In genomic region chr10:80504158-80504811, GRCh38 we compare ENCODE assay signal across 2 cellular contexts.
TF ChIP-seq lines count a peak whose summit lies in the region.

No MANE protein-coding gene starts in this region.

TF ChIP-seq in K562, 482 proteins besides CTCF, POLR2A, EP300 and RAD21 (continued from another document and continues in another):
- TF ChIP-seq ZNF318 (IDR thresholded peaks at IDR 0.05; ENCODE audit: borderline replicate concordance in 1 of 2, low read depth in 1 of 2) (no peak), RUNX1 (IDR thresholded peaks at IDR 0.05; ENCODE audit: low read depth) (no peak), TCF15 (CRISPR knock-in tag; IDR thresholded peaks at IDR 0.05) (no peak), MED1 (CRISPR knock-in tag; IDR thresholded peaks at IDR 0.05; ENCODE audit: borderline replicate concordance) (no peak), ZNF3 (CRISPR knock-in tag; IDR thresholded peaks at IDR 0.05) (no peak), NKRF (IDR thresholded peaks at IDR 0.05; ENCODE audit: borderline replicate concordance) (no peak; the same call in 1 of the 2 replicates), MAZ (CRISPR knock-in tag; conservative IDR thresholded peaks at IDR 0.05 in 1 of 2, IDR thresholded peaks at IDR 0.05 in 1 of 2) (peak in 1 of 2 experiments; percentile 42; a peak in 1 of 4 replicates), CTBP1 (IDR thresholded peaks at IDR 0.05; ENCODE audit: borderline replicate concordance) (peak; percentile 94), BRF1 (IDR thresholded peaks at IDR 0.05; ENCODE audit: borderline replicate concordance, extremely low read depth, insufficient read length) (no peak), ILF3 (IDR thresholded peaks at IDR 0.05; ENCODE audit: borderline replicate concordance) (no peak), RNF2 (IDR thresholded peaks at IDR 0.05) (peak; percentile 26; the same call in 1 of the 2 replicates), ZNF511 (CRISPR knock-in tag; IDR thresholded peaks at IDR 0.05) (no peak), CREBBP (IDR thresholded peaks at IDR 0.05; ENCODE audit: low read depth, low read length) (no peak), ZNF444 (CRISPR knock-in tag; IDR thresholded peaks at IDR 0.05) (no peak)

TF ChIP-seq in HepG2, 621 proteins besides CTCF, POLR2A, EP300 and RAD21 (continued from another document and continues in another):
- TF ChIP-seq ZHX2 (IDR thresholded peaks at IDR 0.05; ENCODE audit: low read depth), result no peak
- TF ChIP-seq ZHX2 (CRISPR knock-in tag; IDR thresholded peaks at IDR 0.05; ENCODE audit: borderline replicate concordance), result no peak
- TF ChIP-seq DRAP1 (CRISPR knock-in tag; IDR thresholded peaks at IDR 0.05), result no peak
- TF ChIP-seq ZNF780A (CRISPR knock-in tag; IDR thresholded peaks at IDR 0.05), result no peak
- no peak for TF ChIP-seq HBP1 (CRISPR knock-in tag; IDR thresholded peaks at IDR 0.05; ENCODE audit: low read depth)
- no peak for TF ChIP-seq ZBTB39 (CRISPR knock-in tag; IDR thresholded peaks at IDR 0.05)
- TF ChIP-seq POGK (CRISPR knock-in tag; conservative IDR thresholded peaks at IDR 0.05), result no peak
- TF ChIP-seq PBX2 (CRISPR knock-in tag; IDR thresholded peaks at IDR 0.05), result no peak
- TF ChIP-seq E2F5 (CRISPR knock-in tag; conservative IDR thresholded peaks at IDR 0.05), result no peak
- TF ChIP-seq WIZ (CRISPR knock-in tag; IDR thresholded peaks at IDR 0.05), result no peak
- no peak for TF ChIP-seq RBM22 (optimal IDR thresholded peaks at IDR 0.05; ENCODE audit: low read length)
- TF ChIP-seq ZNF33A (CRISPR knock-in tag; IDR thresholded peaks at IDR 0.05; ENCODE audit: borderline replicate concordance), result no peak
- TF ChIP-seq ZNF878 (CRISPR knock-in tag; IDR thresholded peaks at IDR 0.05), result no peak
- TF ChIP-seq ZNF138 (CRISPR knock-in tag; IDR thresholded peaks at IDR 0.05; ENCODE audit: low read depth), result no peak
- TF ChIP-seq REST (IDR thresholded peaks at IDR 0.05; ENCODE audit: borderline replicate concordance in 1 of 2, low read depth in 1 of 2, low read length in 2 of 2), result no peak
- TF ChIP-seq ETV6 (CRISPR knock-in tag; conservative IDR thresholded peaks at IDR 0.05), result no peak
- no peak for TF ChIP-seq SIN3B (IDR thresholded peaks at IDR 0.05; ENCODE audit: low read length)
- TF ChIP-seq ZBTB7A (CRISPR knock-in tag; IDR thresholded peaks at IDR 0.05), result no peak
- TF ChIP-seq CHD4 (IDR thresholded peaks at IDR 0.05; ENCODE audit: borderline replicate concordance, low read length), result no peak
- no peak for TF ChIP-seq PHF21A (CRISPR knock-in tag; IDR thresholded peaks at IDR 0.05)
